14 cellular contexts compared by ENCODE assay signal in the genomic region with DNA sequence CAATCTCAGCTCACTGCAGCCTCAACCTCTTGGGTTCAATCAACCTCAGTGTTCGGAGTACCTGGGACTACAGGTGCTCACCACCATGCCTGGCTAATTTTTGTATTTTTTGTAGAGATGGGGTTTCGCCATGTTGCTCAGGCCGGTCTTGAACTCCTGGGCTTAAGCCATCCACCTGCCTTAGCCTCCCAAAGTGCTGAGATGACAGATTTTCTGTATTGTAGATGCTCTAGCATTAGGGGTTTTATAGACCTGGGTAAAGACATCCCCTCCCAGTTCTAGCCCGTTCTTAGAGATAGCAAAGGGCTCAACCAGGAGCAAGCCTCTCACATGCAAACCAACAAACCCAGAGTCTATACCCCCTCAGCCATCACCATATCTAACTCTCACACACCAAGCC.
"Had no signal": no experiment of that assay in that cellular context is flagged by ENCODE, and none has a peak within 500 bp of the region (broad histone marks: within the 10 kb centered on the region; RNA-seq: fewer than 3 reads in every experiment).

No MANE protein-coding gene starts in this region.

- H3K9me3 Mint-ChIP-seq: activated CD4-positive, alpha-beta memory T cell treated with anti-CD3 and anti-CD28 coated beads, Interleukin-2, amount 10 ng/mL, durations not matched to agents 7 days and 5 days; endodermal cell had no signal

- H3K27me3 ChIP-seq: ascending aorta, neural progenitor cell, ovary, sigmoid colon, thyroid gland had no signal

- H3K36me3 Mint-ChIP-seq: mesothelial cell of epicardium had no signal

- ATAC-seq: left colon, lower lobe of right lung had no signal

- DNase-seq: activated CD4-positive, alpha-beta memory T cell treated with anti-CD3 and anti-CD28 coated beads, Interleukin-2, amount 10 ng/mL, durations not matched to agents 7 days and 5 days; activated CD4-positive, alpha-beta T cell treated with anti-CD3 and anti-CD28 coated beads for 4 hours; activated T-cell treated with anti-CD3 and anti-CD28 coated beads, Interleukin-2, amount 50 U/mL, for 48 hours; endodermal cell; left colon; lower lobe of right lung; ovary; sigmoid colon; stimulated activated CD4-positive, alpha-beta T cell treated with anti-CD3 and anti-CD28 coated beads, Interleukin-1b, Interleukin-23, amount 100 ng/mL, for 48 hours; T-helper 1 cell; thyroid gland had no signal

- H3K4me3 ChIP-seq: ascending aorta, lower lobe of right lung, neural progenitor cell, ovary, sigmoid colon, thyroid gland had no signal

- H2AFZ ChIP-seq: neural progenitor cell had no signal

- H3K9me3 ChIP-seq: ascending aorta, lower lobe of right lung, ovary, sigmoid colon, thyroid gland had no signal

- H3K9ac ChIP-seq: neural progenitor cell had no signal

- H3K4me2 ChIP-seq: neural progenitor cell had no signal

- H3K27ac Mint-ChIP-seq: activated CD4-positive, alpha-beta memory T cell treated with anti-CD3 and anti-CD28 coated beads, Interleukin-2, amount 10 ng/mL, durations not matched to agents 7 days and 5 days; endodermal cell; mesothelial cell of epicardium had no signal

- H3K36me3 ChIP-seq: ascending aorta, lower lobe of right lung, neural progenitor cell, ovary, sigmoid colon, thyroid gland had no signal

- H3K4me3 Mint-ChIP-seq: activated CD4-positive, alpha-beta memory T cell treated with anti-CD3 and anti-CD28 coated beads, Interleukin-2, amount 10 ng/mL, durations not matched to agents 7 days and 5 days; endodermal cell; mesothelial cell of epicardium; neural progenitor cell had no signal

- H3K27ac ChIP-seq: lower lobe of right lung, neural progenitor cell, ovary, thyroid gland had no signal

- H3K27me3 Mint-ChIP-seq: activated CD4-positive, alpha-beta memory T cell treated with anti-CD3 and anti-CD28 coated beads, Interleukin-2, amount 10 ng/mL, durations not matched to agents 7 days and 5 days had no signal
